ENCODE assay signal across 14 cellular contexts in genomic region chr10:99532194-99532593, GRCh38. TPM values are rescaled to one million over a fixed set of nuclear protein-coding genes. Genes with fewer than 3 reads are reported as not detected.
DNase-seq lines count a peak whose midpoint lies in the region; ATAC-seq, FAIRE-seq and TF ChIP-seq lines count a peak whose summit lies in the region.
"Had no signal": no experiment of that assay in that cellular context is flagged by ENCODE, and none has a peak within 500 bp of the region (broad histone marks: within the 10 kb centered on the region; RNA-seq: fewer than 3 reads in every experiment).

No MANE protein-coding gene starts in this region.

- H4K8ac ChIP-seq in H1 (ENCODE audit: extremely low read depth, insufficient read depth, low read length) (no peak overlapping the region), neuronal stem cell (ENCODE audit: low read depth, low read length) (no peak overlapping the region)

- no peak overlapping the region for H3K9ac ChIP-seq in H1 (replicated peaks in 1 of 4; ENCODE audit: extremely low read depth in 1 of 4, low read depth in 3 of 4, low read length in 3 of 4)
- H3K9ac ChIP-seq in neuronal stem cell (ENCODE audit: low read depth, low read length, poor library complexity) = no peak overlapping the region

- H3K14ac ChIP-seq in H1 (ENCODE audit: insufficient read length) (no peak overlapping the region), neuronal stem cell (ENCODE audit: low read length) (no peak overlapping the region)

- no peaks in the 10 kb centered on the region for H3K79me1 ChIP-seq in H1 (ENCODE audit: low read depth, low read length)
- no peaks in the 10 kb centered on the region for H3K79me1 ChIP-seq in neuronal stem cell (ENCODE audit: low read depth, low read length)

- WGBS in H1 (ENCODE audit: extremely low coverage in 1 of 2, insufficient coverage in 1 of 2, insufficient read length in 1 of 2, insufficient replicate concordance in 2 of 2, low coverage in 1 of 2, low lambda C conversion rate in 2 of 2, missing lambda C conversion rate in 1 of 2), 2 experiments = 20% methylated on average over 11 of the region's 11 CpGs; no CpG with 5 or more reads in 1 of the 2 experiments
- WGBS in neuronal stem cell (ENCODE audit: extremely low coverage in 2 of 2, insufficient read length in 2 of 2, insufficient replicate concordance in 1 of 2), 2 donors = no CpG with 5 or more reads among the region's 11 CpGs

- H3K27ac ChIP-seq in CD4-positive, alpha-beta T cell (ENCODE audit: low read depth, low read length) = no peak overlapping the region
- no peak overlapping the region for H3K27ac ChIP-seq in H1 (ENCODE audit: low read depth, low read length)
- H3K27ac ChIP-seq in neuronal stem cell (replicated peaks; ENCODE audit: low read length) = no peak overlapping the region
- H3K27ac ChIP-seq: left lung had no signal

- H3K4me3 ChIP-seq in H1 (ENCODE audit: extremely low read depth in 1 of 4, insufficient read depth in 2 of 4, low read depth in 3 of 4, low read length in 4 of 4) (peak overlapping the region in 1 of 4 experiments; percentile 43; a peak in 1 of 8 replicates), neuronal stem cell (ENCODE audit: low read length in 2 of 2) (no peak overlapping the region)

- H4K91ac ChIP-seq in H1 (replicated peaks; ENCODE audit: insufficient read length, low read length) (no peak overlapping the region), neuronal stem cell (ENCODE audit: low read depth, low read length, poor library complexity) (no peak overlapping the region)

- H3K23me2 ChIP-seq in H1 (ENCODE audit: low read depth, low read length) = no peaks in the 10 kb centered on the region; the same call in 1 of the 2 replicates

- TF ChIP-seq RAD21 in H1 (IDR thresholded peaks at IDR 0.05 in 1 of 2, conservative IDR thresholded peaks at IDR 0.05 in 1 of 2; ENCODE audit: low read depth in 2 of 2, low read length in 2 of 2) = no peak

- H3K9me3 Mint-ChIP-seq in CD4-positive, alpha-beta T cell = no peaks in the 10 kb centered on the region
- H3K9me3 Mint-ChIP-seq in HFFc6 = peaks cover 4% of the 10 kb centered on the region; the same call in 1 of the 2 replicates

- ATAC-seq in CD4-positive, alpha-beta T cell (ENCODE audit: poor library complexity) = no peak
- ATAC-seq in GM21737 (IDR thresholded peaks at IDR 0.05; ENCODE audit: unreplicated experiment) (no peak), HG02981 (IDR thresholded peaks at IDR 0.05; ENCODE audit: unreplicated experiment) (no peak)

- H3K4ac ChIP-seq in H1 (replicated peaks; ENCODE audit: insufficient read length, low read depth, low read length) = no peak overlapping the region
- H3K4ac ChIP-seq in neuronal stem cell (ENCODE audit: low read length) = no peak overlapping the region

- peak overlapping the region; percentile 11 for H3K4me3 Mint-ChIP-seq in CD4-positive, alpha-beta T cell
- peak overlapping the region; percentile 37; the same call in 1 of the 2 replicates for H3K4me3 Mint-ChIP-seq in HFFc6

- no peak for TF ChIP-seq POLR2A in H1 (IDR thresholded peaks at IDR 0.05; ENCODE audit: control extremely low read depth in 1 of 2, low read depth in 2 of 2, low read length in 2 of 2)

- H2BK120ac ChIP-seq in H1 (replicated peaks; ENCODE audit: low read depth, low read length) (no peak overlapping the region), neuronal stem cell (ENCODE audit: low read depth, low read length) (no peak overlapping the region)

- H3K4me1 ChIP-seq in H1 (replicated peaks in 1 of 4; ENCODE audit: control insufficient read depth in 3 of 4, insufficient read depth in 4 of 4, low read length in 3 of 4) (peaks cover 0 to 43% (median 27%) of the 10 kb centered on the region in 4 experiments; a peak in 6 of 7 replicates), neuronal stem cell (ENCODE audit: control insufficient read depth in 2 of 2, insufficient read depth in 1 of 2, low read depth in 1 of 2, low read length in 2 of 2) (peaks cover 10 to 11% of the 10 kb centered on the region in 2 donors)

- H3K79me2 ChIP-seq in H1 (ENCODE audit: control insufficient read depth in 1 of 2, insufficient read depth in 2 of 2, low read length in 2 of 2) = no peaks in the 10 kb centered on the region

- H4K20me1 ChIP-seq in H1 (replicated peaks in 1 of 2; ENCODE audit: control insufficient read depth in 1 of 2, insufficient read depth in 2 of 2, low read length in 2 of 2) = peaks cover 44 to 47% of the 10 kb centered on the region in 2 experiments

- H3K27me3 Mint-ChIP-seq in CD4-positive, alpha-beta T cell = peaks cover 88% of the 10 kb centered on the region
- H3K27me3 Mint-ChIP-seq in HFFc6 (ENCODE audit: insufficient read depth) = peaks cover 87% of the 10 kb centered on the region

- H3K36me3 ChIP-seq in H1 (ENCODE audit: control insufficient read depth in 2 of 4, insufficient read depth in 4 of 4, low read length in 3 of 4) (peaks cover 0 to 17% (median 0%) of the 10 kb centered on the region in 4 experiments; a peak in 2 of 8 replicates), neuronal stem cell (replicated peaks in 1 of 2; ENCODE audit: control insufficient read depth in 2 of 2, insufficient read depth in 2 of 2, low read length in 2 of 2) (no peaks in the 10 kb centered on the region)
- H3K36me3 ChIP-seq: left lung had no signal

- TF ChIP-seq CTCF in CD4-positive, alpha-beta T cell (IDR thresholded peaks at IDR 0.05) = no peak
- TF ChIP-seq CTCF in HFFc6 (IDR thresholded peaks at IDR 0.05) = no peak
- no peak for TF ChIP-seq CTCF in H1 (IDR thresholded peaks at IDR 0.05; ENCODE audit: control extremely low read depth in 1 of 3, insufficient read depth in 1 of 3, low read depth in 1 of 3, low read length in 3 of 3)

- no peak for FAIRE-seq in H1 (lab: Jason Lieb, UNC)
- FAIRE-seq: G401.6 had no signal

- CTCF ChIA-PET in CD4-positive, alpha-beta T cell (lab: Charles Lee) = no interaction called here
- CTCF ChIA-PET in H1 (lab: Charles Lee; ENCODE audit: partially characterized antibody) = interaction anchor here (0.7 to 1.8 kb wide), 9 partner anchors 8 to 1212 kb away, joined by 3 to 6 read pairs (median 4); no protein-coding TSS in a partner anchor

- H3K56ac ChIP-seq in H1 (replicated peaks; ENCODE audit: insufficient read length, low read depth, low read length) = no peak overlapping the region

- H3K18ac ChIP-seq in H1 (ENCODE audit: extremely low read depth, low read length) (no peak overlapping the region), neuronal stem cell (ENCODE audit: low read length) (no peak overlapping the region)

- H3K36me3 Mint-ChIP-seq in CD4-positive, alpha-beta T cell (ENCODE audit: low read depth) = no peaks in the 10 kb centered on the region
- peaks cover 14% of the 10 kb centered on the region for H3K36me3 Mint-ChIP-seq in HFFc6 (ENCODE audit: low read depth)

- H3K9me3 ChIP-seq in CD4-positive, alpha-beta T cell (ENCODE audit: control insufficient read depth, low read length) = no peaks in the 10 kb centered on the region
- no peaks in the 10 kb centered on the region for H3K9me3 ChIP-seq in H1 (ENCODE audit: insufficient read depth in 2 of 2, low read depth in 1 of 2, low read length in 1 of 2)
- H3K9me3 ChIP-seq in neuronal stem cell (replicated peaks in 1 of 2; ENCODE audit: control insufficient read depth in 2 of 2, insufficient read depth in 1 of 2, low read depth in 1 of 2, low read length in 2 of 2) = peaks cover 6 to 10% of the 10 kb centered on the region in 2 donors
- H3K9me3 ChIP-seq: left lung had no signal

- H2BK12ac ChIP-seq in H1 (ENCODE audit: low read depth, low read length) (no peak overlapping the region), neuronal stem cell (ENCODE audit: low read length) (no peak overlapping the region)

- POLR2A ChIA-PET in CD4-positive, alpha-beta T cell (lab: Charles Lee) = no interaction called here
- POLR2A ChIA-PET in H1 (lab: Charles Lee; ENCODE audit: partially characterized antibody) = interaction anchor here (1.0 to 2.2 kb wide), 3 partner anchors 9 to 11 kb away, joined by 3 to 9 read pairs (median 7); no protein-coding TSS in a partner anchor

- H2AFZ ChIP-seq in H1 (ENCODE audit: low read length) (no peak overlapping the region), neuronal stem cell (ENCODE audit: low read length) (no peak overlapping the region)

- no peak overlapping the region for H2AK5ac ChIP-seq in H1 (ENCODE audit: low read depth, low read length)
- no peak overlapping the region for H2AK5ac ChIP-seq in neuronal stem cell (ENCODE audit: low read depth, low read length)

- peak overlapping the region; percentile 34 to 51; a peak in 2 of 4 replicates for H3K4me2 ChIP-seq in H1 (ENCODE audit: insufficient read depth in 1 of 2, low read depth in 2 of 2, low read length in 2 of 2)
- H3K4me2 ChIP-seq in neuronal stem cell (ENCODE audit: insufficient read depth, low read length, poor library complexity, severe bottlenecking) = peak overlapping the region; percentile 24

- H3K27ac Mint-ChIP-seq in CD4-positive, alpha-beta T cell = no peak overlapping the region
- H3K27ac Mint-ChIP-seq in HFFc6 = no peak overlapping the region
- H3K27ac Mint-ChIP-seq: progenitor cell of endocrine pancreas had no signal

- TF ChIP-seq EP300 in H1 (IDR thresholded peaks at IDR 0.05; ENCODE audit: borderline replicate concordance in 1 of 2, low read depth in 2 of 2, low read length in 2 of 2) = no peak

- H2BK20ac ChIP-seq in H1 (ENCODE audit: low read length) = no peak overlapping the region

- no peak overlapping the region for H2BK15ac ChIP-seq in H1 (ENCODE audit: low read length)
- H2BK15ac ChIP-seq in neuronal stem cell (ENCODE audit: low read length) = no peak overlapping the region

- no peak overlapping the region for H2BK5ac ChIP-seq in H1 (ENCODE audit: low read depth, low read length)
- no peak overlapping the region for H2BK5ac ChIP-seq in neuronal stem cell (ENCODE audit: low read length)

- DNase-seq in CD4-positive, alpha-beta T cell = no peak
- DNase-seq in HFFc6 (no peak), H1 (ENCODE audit: low read depth in 1 of 2, low spot score in 2 of 2) (no peak), neuronal stem cell (ENCODE audit: low spot score) (no peak), DMS79 treated with DMSO at 0.1 percent for 48 hours (lab: John Stamatoyannopoulos, UW) (no peak), NCI-H226 (no peak)
- DNase-seq: NCI-H1417 treated with DMSO at 0.1 percent for 48 hours; NCI-H69; stimulated activated naive CD4-positive, alpha-beta T cell had no signal

- no peak overlapping the region for H3K23ac ChIP-seq in H1 (ENCODE audit: insufficient read length)
- no peak overlapping the region for H3K23ac ChIP-seq in neuronal stem cell (ENCODE audit: low read depth, low read length, poor library complexity)

- no peak overlapping the region for H4K5ac ChIP-seq in H1 (ENCODE audit: insufficient read length, low read depth, low read length)

- peaks cover 94% of the 10 kb centered on the region for H3K27me3 ChIP-seq in CD4-positive, alpha-beta T cell (ENCODE audit: control insufficient read depth, insufficient read depth, low read length)
- H3K27me3 ChIP-seq in H1 (replicated peaks in 1 of 4; ENCODE audit: control insufficient read depth in 3 of 4, extremely low read depth in 1 of 4, insufficient read depth in 3 of 4, low read length in 3 of 4) = peaks cover 94 to 100% (median 97%) of the 10 kb centered on the region in 4 experiments
- H3K27me3 ChIP-seq in neuronal stem cell (ENCODE audit: control insufficient read depth in 3 of 3, insufficient read depth in 3 of 3, low read depth in 1 of 3, low read length in 3 of 3) = peaks cover 65 to 99% (median 97%) of the 10 kb centered on the region in 3 experiments

- intact Hi-C loops in CD4-positive, alpha-beta T cell (cut with DNase I, micrococcal nuclease) = no loop called here

- H3K4me1 Mint-ChIP-seq in CD4-positive, alpha-beta T cell (ENCODE audit: low read depth) = peaks cover 66% of the 10 kb centered on the region
- H3K4me1 Mint-ChIP-seq in HFFc6 (ENCODE audit: low read depth) = peaks cover 27% of the 10 kb centered on the region

RNA-seq across cellular contexts. Expression of gene NKX2-3, which starts 0.5 kb away (rescaled TPM):
- not detected for total RNA-seq in CD4-positive, alpha-beta T cell
- total RNA-seq in HFFc6 (2021; fragmentation: NEBNext Ultra II Directional; extraction: Animal tissue kit (Norgen Biotek cat#: 25700)) = not detected
- not detected in 2 replicates for total RNA-seq in H1 (2021; fragmentation: NEBNext Ultra II Directional; extraction: Animal tissue kit (Norgen Biotek cat#: 25700))
- polyA plus RNA-seq in H1 (2011; rRNA removed) = not detected in 2 replicates
- not detected for polyA plus RNA-seq in H1 (2011; cell fraction: cytosol; rRNA removed)
- polyA plus RNA-seq in H1 (2011; cell fraction: nucleus; rRNA removed) = not detected
- not detected in 4 replicates for polyA plus RNA-seq in H1 (2012, experiment 1 of 2)
- not detected for polyA plus RNA-seq in H1 (2012, experiment 2 of 2)
- not detected for polyA plus RNA-seq in H1 (2013, experiment 1 of 2)
- not detected for polyA plus RNA-seq in H1 (2013, experiment 2 of 2)
- polyA minus RNA-seq in H1 (2011; rRNA and poly(A)+ RNA removed) = not detected in 2 replicates
- not detected for polyA minus RNA-seq in H1 (2011; cell fraction: cytosol; rRNA and poly(A)+ RNA removed)
- polyA minus RNA-seq in H1 (2011; cell fraction: nucleus; rRNA and poly(A)+ RNA removed) = not detected
- 0.01 TPM for polyA plus RNA-seq in neuronal stem cell (2013, experiment 1 of 2)
- not detected for polyA plus RNA-seq in neuronal stem cell (2013, experiment 2 of 2)
- total RNA-seq: left lung, progenitor cell of endocrine pancreas had no signal
